9 cellular contexts compared by ENCODE assay signal in genomic region chr6:130018830-130019795, GRCh38. TPM values are rescaled to one million over a fixed set of nuclear protein-coding genes. Genes with fewer than 3 reads are reported as not detected.
A peak's percentile ranks its signal among the peaks of the same experiment; 100 is the strongest.
DNase-seq lines count a peak whose midpoint lies in the region; ATAC-seq and TF ChIP-seq lines count a peak whose summit lies in the region.
"Had no signal": no experiment of that assay in that cellular context is flagged by ENCODE, and none has a peak within 500 bp of the region (broad histone marks: within the 10 kb centered on the region; RNA-seq: fewer than 3 reads in every experiment).

No MANE protein-coding gene starts in this region.

- no TSS peak for BruUV-seq in Panc1 (replicated peaks; lab: Mats Ljungman, UMichigan)

- in situ Hi-C loops in Panc1 (cut with HindIII; ENCODE audit: low pct_unique_long_range_greater_than_20kb, low sequenced_read_pairs) = no loop called here

- peak overlapping the region; percentile 99 for H3K27ac Mint-ChIP-seq in neural crest cell (ENCODE audit: unreplicated experiment)

- no peaks in the 10 kb centered on the region for H3K9me3 ChIP-seq in Panc1 (ENCODE audit: control insufficient read depth, insufficient read depth, low read depth, low read length)

- intact Hi-C loops in Panc1 (cut with micrococcal nuclease; ENCODE audit: unreplicated experiment) = loop anchor here (5.0 kb wide), 1 partner anchor 1503 kb away; no protein-coding TSS in a partner anchor

- CTCF ChIA-PET in Panc1 (lab: Charles Lee) = no interaction called here

- peaks cover 24% of the 10 kb centered on the region for H3K4me1 Mint-ChIP-seq in neural crest cell

- no peaks in the 10 kb centered on the region for H3K4me1 ChIP-seq in Panc1 (ENCODE audit: control insufficient read depth, insufficient read depth, low read length)
- H3K4me1 ChIP-seq in urinary bladder (ENCODE audit: insufficient read depth) = no peaks in the 10 kb centered on the region

- H3K27me3 Mint-ChIP-seq in neural crest cell (ENCODE audit: low read depth) = no peaks in the 10 kb centered on the region

- no peaks in the 10 kb centered on the region for H3K9me3 Mint-ChIP-seq in neural crest cell

- H3K27ac ChIP-seq in Panc1 (ENCODE audit: low read length) = no peak overlapping the region
- peak overlapping the region; percentile 89 for H3K27ac ChIP-seq in urinary bladder (ENCODE audit: low read depth)

- H3K27me3 ChIP-seq in Panc1 (ENCODE audit: control insufficient read depth, insufficient read depth, low read length) = no peaks in the 10 kb centered on the region; the same call in 1 of the 2 replicates

- no peaks in the 10 kb centered on the region for H3K36me3 Mint-ChIP-seq in neural crest cell (ENCODE audit: low read depth)

- H3K4me3 ChIP-seq in Panc1 (ENCODE audit: low read depth in 2 of 2, low read length in 2 of 2) (peak overlapping the region; percentile 64 to 99), urinary bladder (ENCODE audit: low read depth, low read length) (peak overlapping the region; percentile 99)

- WGBS in urinary bladder = under 1% methylated on average over 110 of the region's 110 CpGs

- ATAC-seq in HG02970 (IDR thresholded peaks at IDR 0.05; ENCODE audit: low FRiP score, unreplicated experiment) = peak; percentile 23
- ATAC-seq in Panc1 = peak; percentile 63

- H3K36me3 ChIP-seq in Panc1 (ENCODE audit: control insufficient read depth, insufficient read depth, low read length) (no peaks in the 10 kb centered on the region), urinary bladder (ENCODE audit: insufficient read depth) (peaks cover 2% of the 10 kb centered on the region)

- no peak for TF ChIP-seq CTCF in Panc1 (IDR thresholded peaks at IDR 0.05)
- no peak for TF ChIP-seq CTCF in neural crest cell (conservative IDR thresholded peaks at IDR 0.05)

- peak; percentile 5 for DNase-seq in NCI-H2171 treated with DMSO at 0.1 percent for 48 hours (lab: John Stamatoyannopoulos, UW)
- no peak for DNase-seq in NCI-H2171 (lab: John Stamatoyannopoulos, UW)
- DNase-seq in Panc1 (ENCODE audit: low read depth, low spot score) = no peak
- peak; percentile 18 for DNase-seq in activated gamma-delta T cell (lab: John Stamatoyannopoulos, UW)
- peak; percentile 25 for DNase-seq in foreskin melanocyte
- DNase-seq in neural crest cell (ENCODE audit: low read depth, low spot score) = peak; percentile 16
- DNase-seq: DND-41 had no signal

- peak overlapping the region; percentile 96 for H3K4me3 Mint-ChIP-seq in neural crest cell

- POLR2A ChIA-PET in Panc1 (lab: Charles Lee) = interaction anchor here (0.6 kb wide), 1 partner anchor 243 kb away, joined by 20 read pairs; no protein-coding TSS in a partner anchor

RNA-seq across cellular contexts. Expression of gene L3MBTL3, which starts 0.7 kb away (rescaled TPM):
- total RNA-seq in Panc1 (2021; ENCODE audit: unreplicated experiment) (4.2 TPM), neural crest cell (22.8 and 32.0 TPM in 2 replicates), urinary bladder (15.1 TPM)
- 2.0 TPM for polyA plus RNA-seq in Panc1 (2012; ENCODE audit: insufficient read length)
- 5.9 TPM for polyA plus RNA-seq in urinary bladder

Comparison
In these comparisons a context has a peak if more than half of its experiments do, and no peak if none do; other contexts are left out.
1. DNase-seq: peak in NCI-H2171 treated with DMSO at 0.1 percent for 48 hours (single experiment), activated gamma-delta T cell (single experiment), foreskin melanocyte (single experiment) and neural crest cell (single experiment); none in NCI-H2171 (single experiment) and Panc1 (single experiment).